Comparison of ENCODE assay signal across 8 cellular contexts in genomic region chr3:142904639-142905441, GRCh38. TPM values are rescaled to one million over a fixed set of nuclear protein-coding genes. Genes with fewer than 3 reads are reported as not detected.
A peak's percentile ranks its signal among the peaks of the same experiment; 100 is the strongest.
DNase-seq lines count a peak whose midpoint lies in the region; ATAC-seq and TF ChIP-seq lines count a peak whose summit lies in the region.

No MANE protein-coding gene starts in this region.

- H3K27me3 ChIP-seq in RWPE2 (ENCODE audit: insufficient read depth, poor library complexity, severe bottlenecking): no peaks in the 10 kb centered on the region

- TF ChIP-seq CTCF in RWPE2 (IDR thresholded peaks at IDR 0.05; ENCODE audit: poor library complexity, severe bottlenecking) (peak; percentile 24), progenitor cell of endocrine pancreas (IDR thresholded peaks at IDR 0.05; ENCODE audit: unreplicated experiment) (no peak)

- H3K36me3 Mint-ChIP-seq in progenitor cell of endocrine pancreas (ENCODE audit: insufficient read depth): no peaks in the 10 kb centered on the region
- H3K36me3 Mint-ChIP-seq in effector memory CD8-positive, alpha-beta T cell (ENCODE audit: insufficient read depth): no peaks in the 10 kb centered on the region

- DNase-seq in CMK (ENCODE audit: low read depth): peak; percentile 4
- DNase-seq in HCEC 1CT: peak; percentile 26
- DNase-seq in RWPE2 (ENCODE audit: low spot score): no peak
- peak; percentile 27 for DNase-seq in iPS-NIHi11 (ENCODE audit: low spot score)
- DNase-seq in amniotic stem cell (lab: John Stamatoyannopoulos, UW): no peak
- DNase-seq in progenitor cell of endocrine pancreas (ENCODE audit: low spot score, unreplicated experiment): no peak
- DNase-seq in effector memory CD8-positive, alpha-beta T cell: no peak

- ATAC-seq in RWPE2 (ENCODE audit: low read depth) (peak; percentile 49; the same call in 1 of the 3 replicates), HG03045 (IDR thresholded peaks at IDR 0.05; ENCODE audit: unreplicated experiment) (no peak)
- ATAC-seq in effector memory CD8-positive, alpha-beta T cell (replicated peaks): no peak

- no peaks in the 10 kb centered on the region for H3K4me1 ChIP-seq in RWPE2 (ENCODE audit: insufficient read depth, poor library complexity, severe bottlenecking)

- no peaks in the 10 kb centered on the region for H3K4me1 Mint-ChIP-seq in progenitor cell of endocrine pancreas (ENCODE audit: low read depth)
- no peaks in the 10 kb centered on the region for H3K4me1 Mint-ChIP-seq in effector memory CD8-positive, alpha-beta T cell (ENCODE audit: low read depth in 2 of 2)

- H3K9me3 Mint-ChIP-seq in progenitor cell of endocrine pancreas (ENCODE audit: low read depth): no peaks in the 10 kb centered on the region
- no peaks in the 10 kb centered on the region for H3K9me3 Mint-ChIP-seq in effector memory CD8-positive, alpha-beta T cell

- H3K36me3 ChIP-seq in RWPE2 (ENCODE audit: low read depth): no peaks in the 10 kb centered on the region

- H3K9me3 ChIP-seq in RWPE2 (ENCODE audit: severe bottlenecking): no peaks in the 10 kb centered on the region

- no peak overlapping the region for H3K27ac Mint-ChIP-seq in progenitor cell of endocrine pancreas
- H3K27ac Mint-ChIP-seq in effector memory CD8-positive, alpha-beta T cell: no peak overlapping the region

- H3K4me3 ChIP-seq in RWPE2 (ENCODE audit: severe bottlenecking): no peak overlapping the region

- H3K27me3 Mint-ChIP-seq in progenitor cell of endocrine pancreas: peaks cover 13% of the 10 kb centered on the region
- H3K27me3 Mint-ChIP-seq in effector memory CD8-positive, alpha-beta T cell: peaks cover 46 to 64% of the 10 kb centered on the region in 2 donors

- no peak overlapping the region for H3K27ac ChIP-seq in RWPE2 (ENCODE audit: poor library complexity, severe bottlenecking)

- no peak overlapping the region for H3K4me3 Mint-ChIP-seq in progenitor cell of endocrine pancreas (ENCODE audit: low read depth)
- H3K4me3 Mint-ChIP-seq in effector memory CD8-positive, alpha-beta T cell: no peak overlapping the region

RNA-seq across cellular contexts. Expression of gene PCOLCE2, which starts 16.0 kb away (rescaled TPM):
- 2.0 and 2.2 TPM in 2 replicates for total RNA-seq in progenitor cell of endocrine pancreas

RNA-seq across cellular contexts. Expression of gene PAQR9, which starts 58.6 kb away (rescaled TPM):
- 2.5 and 2.7 TPM in 2 replicates for total RNA-seq in progenitor cell of endocrine pancreas

Comparison
In these comparisons a context has a peak if more than half of its experiments do, and no peak if none do; other contexts are left out.
1. DNase-seq: peak in CMK (single experiment), HCEC 1CT (single experiment) and iPS-NIHi11 (single experiment); none in RWPE2 (single experiment), amniotic stem cell (single experiment), progenitor cell of endocrine pancreas (single experiment) and effector memory CD8-positive, alpha-beta T cell (0 of 3).